ENCODE assay signal across 10 cellular contexts in the genomic region with DNA sequence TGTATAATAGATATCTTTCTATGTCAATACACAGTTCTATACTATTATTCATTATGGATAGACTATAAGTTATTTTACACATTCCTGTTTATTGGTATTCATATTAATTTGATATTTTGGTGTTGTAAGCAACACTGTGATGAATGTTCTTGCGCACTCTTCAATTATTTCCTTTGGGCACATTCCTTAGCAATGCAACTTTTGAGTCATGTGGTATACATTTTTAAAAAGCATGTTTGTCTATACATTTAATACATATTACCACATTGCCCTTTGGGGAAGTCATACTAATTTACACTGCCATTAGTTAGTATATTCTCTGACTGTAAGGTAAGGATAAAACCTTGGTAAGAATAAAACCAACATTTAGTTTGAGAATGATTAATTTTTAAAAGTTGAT.
"Had no signal": no experiment of that assay in that cellular context is flagged by ENCODE, and none has a peak within 500 bp of the region (broad histone marks: within the 10 kb centered on the region; RNA-seq: fewer than 3 reads in every experiment).

No MANE protein-coding gene starts in this region.

- H3K9ac ChIP-seq: GM23248 had no signal

- H3K27ac ChIP-seq: GM23248 had no signal

- H3K9me3 ChIP-seq: HAP-1 had no signal

- H3K36me3 ChIP-seq: HAP-1 had no signal

- H3K4me1 ChIP-seq: HAP-1 had no signal

- H3K9me3 Mint-ChIP-seq: GM23338, H9, HFFc6 had no signal

- H3K4me3 ChIP-seq: GM23248, GM23338, HAP-1 had no signal

- H3K4me3 Mint-ChIP-seq: GM23338, H9, HFFc6 had no signal

- DNase-seq: GM23248, GOT3, H7, H9, HCEC 1CT, HFFc6 had no signal

- FAIRE-seq: H1, H54 had no signal

- H3K27ac Mint-ChIP-seq: GM23338, HFFc6 had no signal
